ENCODE assay signal across 19 cellular contexts in the genomic region with DNA sequence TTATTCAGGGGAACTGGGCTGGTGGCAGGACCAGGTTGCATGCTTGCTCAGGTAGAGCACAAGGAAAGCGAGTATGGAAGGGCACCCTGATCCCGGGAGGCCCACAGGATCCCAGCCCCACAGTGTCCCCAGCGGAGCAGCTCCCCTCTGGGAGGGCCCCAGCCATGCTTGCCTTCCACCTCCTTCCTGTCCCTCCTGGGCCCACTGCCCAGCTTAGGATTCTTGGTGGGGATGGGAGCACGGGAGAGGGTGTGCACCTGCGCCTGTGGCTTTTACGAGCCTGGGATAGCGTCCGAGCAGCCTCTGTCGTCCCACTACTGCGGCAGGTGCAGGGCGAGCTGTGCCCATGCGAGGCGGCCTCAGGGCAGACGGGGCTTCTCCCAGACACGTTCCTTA.
"Had no signal": no experiment of that assay in that cellular context is flagged by ENCODE, and none has a peak within 500 bp of the region (broad histone marks: within the 10 kb centered on the region; RNA-seq: fewer than 3 reads in every experiment).

No MANE protein-coding gene starts in this region.

- H3K4me1 Mint-ChIP-seq: activated naive CD4-positive, alpha-beta T cell treated with anti-CD3 and anti-CD28 coated beads, Interleukin-2, amount 50 U/mL, for 24 hours had no signal

- ATAC-seq: activated T-cell treated with anti-CD3 and anti-CD28 coated beads, Interleukin-2, amount 50 U/mL, for 4 hours; left lobe of liver; psoas muscle had no signal

- H3K27ac ChIP-seq: epithelial cell of prostate, psoas muscle, sigmoid colon, thyroid gland, VCaP had no signal

- H3K9me3 Mint-ChIP-seq: activated naive CD4-positive, alpha-beta T cell treated with anti-CD3 and anti-CD28 coated beads, Interleukin-2, amount 50 U/mL, for 24 hours; activated T-cell treated with anti-CD3 and anti-CD28 coated beads, Interleukin-2, amount 50 U/mL, for 4 hours; neural crest cell had no signal

- H3K27ac Mint-ChIP-seq: activated naive CD4-positive, alpha-beta T cell treated with anti-CD3 and anti-CD28 coated beads, Interleukin-2, amount 50 U/mL, for 24 hours had no signal

- H3K4me3 Mint-ChIP-seq: activated naive CD4-positive, alpha-beta T cell treated with anti-CD3 and anti-CD28 coated beads, Interleukin-2, amount 50 U/mL, for 24 hours; activated T-cell treated with anti-CD3 and anti-CD28 coated beads, Interleukin-2, amount 50 U/mL, for 4 hours; neural crest cell had no signal

- DNase-seq: activated CD4-positive, alpha-beta T cell treated with anti-CD3 and anti-CD28 coated beads, Interleukin-2, amount 50 U/mL, for 1 hour; activated CD4-positive, CD25-positive, alpha-beta regulatory T cell treated with anti-CD3 and anti-CD28 coated beads, Interleukin-2, amount 50 U/mL, for 72 hours; activated CD8-positive, alpha-beta memory T cell treated with anti-CD3 and anti-CD28 coated beads, Interleukin-2, amount 50 U/mL, for 4 hours; activated effector memory CD4-positive, alpha-beta T cell treated with anti-CD3 and anti-CD28 coated beads, Interleukin-2, amount 50 U/mL, for 16 hours; activated T-cell treated with anti-CD3 and anti-CD28 coated beads, Interleukin-2, amount 50 U/mL, for 4 hours; foreskin fibroblast; hippocampal formation; mammary epithelial cell; sigmoid colon; stimulated activated naive CD4-positive, alpha-beta T cell treated with Interleukin-2 at 50 U/mL for 16 hours; SW 1271; T-helper 2 cell; thyroid gland had no signal

- H3K27me3 Mint-ChIP-seq: activated naive CD4-positive, alpha-beta T cell treated with anti-CD3 and anti-CD28 coated beads, Interleukin-2, amount 50 U/mL, for 24 hours had no signal
